In genomic region chr14:60331201-60332045, GRCh38 we compare ENCODE assay signal across 8 cellular contexts.
DNase-seq lines count a peak whose midpoint lies in the region; ATAC-seq, FAIRE-seq and TF ChIP-seq lines count a peak whose summit lies in the region.

No MANE protein-coding gene starts in this region.

- CTCF ChIA-PET in endothelial cell of umbilical vein (lab: Charles Lee): interaction anchor here (0.6 to 4.1 kb wide), 44 partner anchors 8 to 958 kb away, joined by 3 to 67 read pairs (median 6); partner anchors contain the start of gene PPM1A

- POLR2A ChIA-PET in endothelial cell of umbilical vein (lab: Charles Lee): no interaction called here

- peak overlapping the region; percentile 82 for H2AFZ ChIP-seq in endothelial cell of umbilical vein (ENCODE audit: low read depth, low read length)

- H3K36me3 ChIP-seq in endothelial cell of umbilical vein (ENCODE audit: control insufficient read depth in 2 of 2, extremely low read depth in 1 of 2, insufficient read depth in 2 of 2, low read length in 2 of 2): no peaks in the 10 kb centered on the region

- no peak for TF ChIP-seq POLR2A in endothelial cell of umbilical vein (IDR thresholded peaks at IDR 0.05; ENCODE audit: low read depth, low read length)

- H3K4me3 ChIP-seq in endothelial cell of umbilical vein (replicated peaks in 1 of 3; ENCODE audit: insufficient read depth in 1 of 3, low read depth in 1 of 3, low read length in 3 of 3): peak overlapping the region; percentile 30 to 66 (median 41)

- H3K9ac ChIP-seq in endothelial cell of umbilical vein (replicated peaks; ENCODE audit: extremely low read depth, insufficient read depth, low read length): peak overlapping the region; percentile 17

- dilution Hi-C loops in endothelial cell of umbilical vein (cut with MboI; ENCODE audit: extremely low pct_ligation_motif_present, low sequenced_read_pairs): no loop called here

- peak; percentile 53 for DNase-seq in CMK (ENCODE audit: low read depth)
- DNase-seq in NCI-H748 (lab: John Stamatoyannopoulos, UW; ENCODE audit: unreplicated experiment): peak; percentile 89
- DNase-seq in activated CD8-positive, alpha-beta memory T cell treated with anti-CD3 and anti-CD28 coated beads for 24 hours: peak; percentile 90
- peak; percentile 78 for DNase-seq in endothelial cell of umbilical vein (ENCODE audit: low read depth, low spot score)
- peak; percentile 76 for DNase-seq in myocyte (ENCODE audit: low read depth)
- DNase-seq in stimulated activated CD8-positive, alpha-beta memory T cell treated with anti-CD3 and anti-CD28 coated beads, Interleukin-7, amount 100 ng/mL, for 24 hours (ENCODE audit: low read depth): peak; percentile 65

- H3K27me3 ChIP-seq in endothelial cell of umbilical vein (ENCODE audit: control insufficient read depth in 2 of 2, insufficient read depth in 2 of 2, low read length in 2 of 2): peaks cover 36 to 38% of the 10 kb centered on the region in 2 experiments

- no peaks in the 10 kb centered on the region for H3K9me3 ChIP-seq in endothelial cell of umbilical vein (replicated peaks; ENCODE audit: control insufficient read depth, insufficient read depth, low read length)

- peak; percentile 81 for FAIRE-seq in endothelial cell of umbilical vein (lab: Jason Lieb, UNC)

- BruUV-seq in endothelial cell of umbilical vein (replicated peaks; lab: Mats Ljungman, UMichigan): no TSS peak

- H3K79me2 ChIP-seq in endothelial cell of umbilical vein (ENCODE audit: control insufficient read depth, insufficient read depth, low read length): no peaks in the 10 kb centered on the region

- no peaks in the 10 kb centered on the region for H4K20me1 ChIP-seq in endothelial cell of umbilical vein (replicated peaks; ENCODE audit: control insufficient read depth, extremely low read depth, insufficient read depth, low read length)

- peak overlapping the region; percentile 85 for H3K4me2 ChIP-seq in endothelial cell of umbilical vein (ENCODE audit: insufficient read depth, low read length)

- peak; percentile 82 to 84 for TF ChIP-seq CTCF in endothelial cell of umbilical vein (IDR thresholded peaks at IDR 0.05; ENCODE audit: extremely low read depth in 1 of 2, insufficient read depth in 1 of 2, low read depth in 1 of 2, low read length in 2 of 2)

- no peaks in the 10 kb centered on the region for H3K9me1 ChIP-seq in endothelial cell of umbilical vein (replicated peaks; ENCODE audit: control insufficient read depth, extremely low read depth, insufficient read depth, low read length)

- no peak overlapping the region for H3K27ac ChIP-seq in endothelial cell of umbilical vein (ENCODE audit: insufficient read depth, low read depth, low read length)

- ATAC-seq in GM19397 (IDR thresholded peaks at IDR 0.05; ENCODE audit: unreplicated experiment) (peak; percentile 81), HG03565 (IDR thresholded peaks at IDR 0.05; ENCODE audit: unreplicated experiment) (peak; percentile 57)

- intact Hi-C loops in endothelial cell of umbilical vein (cut with micrococcal nuclease): loop anchor here (1.0 to 5.0 kb wide), 5 partner anchors 37 to 956 kb away; partner anchors contain the start of gene PPM1A

- peaks cover 2% of the 10 kb centered on the region for H3K4me1 ChIP-seq in endothelial cell of umbilical vein (ENCODE audit: control insufficient read depth, extremely low read depth, insufficient read depth, low read length)

TF ChIP-seq in endothelial cell of umbilical vein, 7 proteins besides CTCF, POLR2A, EP300 and RAD21:
- TF ChIP-seq MAX (IDR thresholded peaks at IDR 0.05; ENCODE audit: insufficient read depth, insufficient read length): no peak
- no peak for TF ChIP-seq MYC (IDR thresholded peaks at IDR 0.05; ENCODE audit: low read depth, low read length)
- no peak for TF ChIP-seq GATA2 (IDR thresholded peaks at IDR 0.05; ENCODE audit: insufficient read depth, insufficient read length, low read depth, low read length)
- TF ChIP-seq FOS (IDR thresholded peaks at IDR 0.05; ENCODE audit: borderline replicate concordance, insufficient read depth, low read length): no peak
TF ChIP-seq in endothelial cell of umbilical vein: peak in this region for 0.
